In the genomic region with DNA sequence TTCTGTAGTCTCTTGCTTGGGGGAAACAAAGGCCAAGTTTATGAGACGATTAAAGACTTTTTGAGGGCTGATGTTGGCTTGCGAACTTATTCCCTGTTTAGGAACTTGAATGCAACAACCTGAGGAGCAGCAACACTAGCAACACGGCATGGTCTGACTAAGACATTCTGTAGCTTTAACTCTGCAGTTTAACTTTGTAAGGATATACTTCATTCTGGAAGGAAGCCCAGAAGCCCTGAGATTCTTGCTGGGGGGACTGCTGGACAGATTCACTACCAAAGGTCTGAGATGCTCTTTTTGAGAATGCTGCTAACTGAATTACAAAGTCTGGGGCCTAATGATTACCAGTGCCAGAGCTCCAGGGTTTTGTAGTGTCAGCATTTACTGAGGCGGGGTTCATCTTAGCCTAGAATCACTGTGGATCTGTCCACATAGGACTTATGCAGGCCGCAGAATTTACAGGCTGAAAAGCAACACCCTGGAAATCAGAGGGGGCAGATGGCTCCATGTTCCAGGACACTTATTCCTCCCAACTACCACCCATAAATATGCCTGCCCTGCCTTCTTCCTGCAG, we compare ENCODE assay signal across 1 cellular context.
TF ChIP-seq lines count a peak whose summit lies in the region.

No MANE protein-coding gene starts in this region.

TF ChIP-seq in GM23338, 12 proteins besides CTCF, POLR2A, EP300 and RAD21 (continued from another document):
- TF ChIP-seq, protein P1, sequence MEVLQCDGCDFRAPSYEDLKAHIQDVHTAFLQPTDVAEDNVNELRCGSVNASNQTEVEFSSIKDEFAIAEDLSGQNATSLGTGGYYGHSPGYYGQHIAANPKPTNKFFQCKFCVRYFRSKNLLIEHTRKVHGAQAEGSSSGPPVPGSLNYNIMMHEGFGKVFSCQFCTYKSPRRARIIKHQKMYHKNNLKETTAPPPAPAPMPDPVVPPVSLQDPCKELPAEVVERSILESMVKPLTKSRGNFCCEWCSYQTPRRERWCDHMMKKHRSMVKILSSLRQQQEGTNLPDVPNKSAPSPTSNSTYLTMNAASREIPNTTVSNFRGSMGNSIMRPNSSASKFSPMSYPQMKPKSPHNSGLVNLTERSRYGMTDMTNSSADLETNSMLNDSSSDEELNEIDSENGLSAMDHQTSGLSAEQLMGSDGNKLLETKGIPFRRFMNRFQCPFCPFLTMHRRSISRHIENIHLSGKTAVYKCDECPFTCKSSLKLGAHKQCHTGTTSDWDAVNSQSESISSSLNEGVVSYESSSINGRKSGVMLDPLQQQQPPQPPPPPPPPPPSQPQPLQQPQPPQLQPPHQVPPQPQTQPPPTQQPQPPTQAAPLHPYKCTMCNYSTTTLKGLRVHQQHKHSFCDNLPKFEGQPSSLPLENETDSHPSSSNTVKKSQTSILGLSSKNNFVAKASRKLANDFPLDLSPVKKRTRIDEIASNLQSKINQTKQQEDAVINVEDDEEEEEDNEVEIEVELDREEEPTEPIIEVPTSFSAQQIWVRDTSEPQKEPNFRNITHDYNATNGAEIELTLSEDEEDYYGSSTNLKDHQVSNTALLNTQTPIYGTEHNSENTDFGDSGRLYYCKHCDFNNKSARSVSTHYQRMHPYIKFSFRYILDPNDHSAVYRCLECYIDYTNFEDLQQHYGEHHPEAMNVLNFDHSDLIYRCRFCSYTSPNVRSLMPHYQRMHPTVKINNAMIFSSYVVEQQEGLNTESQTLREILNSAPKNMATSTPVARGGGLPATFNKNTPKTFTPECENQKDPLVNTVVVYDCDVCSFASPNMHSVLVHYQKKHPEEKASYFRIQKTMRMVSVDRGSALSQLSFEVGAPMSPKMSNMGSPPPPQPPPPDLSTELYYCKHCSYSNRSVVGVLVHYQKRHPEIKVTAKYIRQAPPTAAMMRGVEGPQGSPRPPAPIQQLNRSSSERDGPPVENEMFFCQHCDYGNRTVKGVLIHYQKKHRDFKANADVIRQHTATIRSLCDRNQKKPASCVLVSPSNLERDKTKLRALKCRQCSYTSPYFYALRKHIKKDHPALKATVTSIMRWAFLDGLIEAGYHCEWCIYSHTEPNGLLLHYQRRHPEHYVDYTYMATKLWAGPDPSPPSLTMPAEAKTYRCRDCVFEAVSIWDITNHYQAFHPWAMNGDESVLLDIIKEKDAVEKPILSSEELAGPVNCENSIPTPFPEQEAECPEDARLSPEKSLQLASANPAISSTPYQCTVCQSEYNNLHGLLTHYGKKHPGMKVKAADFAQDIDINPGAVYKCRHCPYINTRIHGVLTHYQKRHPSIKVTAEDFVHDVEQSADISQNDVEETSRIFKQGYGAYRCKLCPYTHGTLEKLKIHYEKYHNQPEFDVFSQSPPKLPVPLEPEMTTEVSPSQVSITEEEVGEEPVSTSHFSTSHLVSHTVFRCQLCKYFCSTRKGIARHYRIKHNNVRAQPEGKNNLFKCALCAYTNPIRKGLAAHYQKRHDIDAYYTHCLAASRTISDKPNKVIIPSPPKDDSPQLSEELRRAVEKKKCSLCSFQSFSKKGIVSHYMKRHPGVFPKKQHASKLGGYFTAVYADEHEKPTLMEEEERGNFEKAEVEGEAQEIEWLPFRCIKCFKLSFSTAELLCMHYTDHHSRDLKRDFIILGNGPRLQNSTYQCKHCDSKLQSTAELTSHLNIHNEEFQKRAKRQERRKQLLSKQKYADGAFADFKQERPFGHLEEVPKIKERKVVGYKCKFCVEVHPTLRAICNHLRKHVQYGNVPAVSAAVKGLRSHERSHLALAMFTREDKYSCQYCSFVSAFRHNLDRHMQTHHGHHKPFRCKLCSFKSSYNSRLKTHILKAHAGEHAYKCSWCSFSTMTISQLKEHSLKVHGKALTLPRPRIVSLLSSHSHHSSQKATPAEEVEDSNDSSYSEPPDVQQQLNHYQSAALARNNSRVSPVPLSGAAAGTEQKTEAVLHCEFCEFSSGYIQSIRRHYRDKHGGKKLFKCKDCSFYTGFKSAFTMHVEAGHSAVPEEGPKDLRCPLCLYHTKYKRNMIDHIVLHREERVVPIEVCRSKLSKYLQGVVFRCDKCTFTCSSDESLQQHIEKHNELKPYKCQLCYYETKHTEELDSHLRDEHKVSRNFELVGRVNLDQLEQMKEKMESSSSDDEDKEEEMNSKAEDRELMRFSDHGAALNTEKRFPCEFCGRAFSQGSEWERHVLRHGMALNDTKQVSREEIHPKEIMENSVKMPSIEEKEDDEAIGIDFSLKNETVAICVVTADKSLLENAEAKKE (CRISPR knock-in tag; IDR thresholded peaks at IDR 0.05): no peak
- no peak for TF ChIP-seq NANOG (IDR thresholded peaks at IDR 0.05; ENCODE audit: borderline replicate concordance)
- TF ChIP-seq ZNF331 (CRISPR knock-in tag; IDR thresholded peaks at IDR 0.05; ENCODE audit: low read depth): no peak
- no peak for TF ChIP-seq CREB1 (CRISPR knock-in tag; IDR thresholded peaks at IDR 0.05; ENCODE audit: low read depth)
- TF ChIP-seq STAT1 (IDR thresholded peaks at IDR 0.05; ENCODE audit: unreplicated experiment): no peak
- no peak for TF ChIP-seq POLR2AphosphoS5 (IDR thresholded peaks at IDR 0.05; ENCODE audit: low read depth)
- TF ChIP-seq, protein P2, sequence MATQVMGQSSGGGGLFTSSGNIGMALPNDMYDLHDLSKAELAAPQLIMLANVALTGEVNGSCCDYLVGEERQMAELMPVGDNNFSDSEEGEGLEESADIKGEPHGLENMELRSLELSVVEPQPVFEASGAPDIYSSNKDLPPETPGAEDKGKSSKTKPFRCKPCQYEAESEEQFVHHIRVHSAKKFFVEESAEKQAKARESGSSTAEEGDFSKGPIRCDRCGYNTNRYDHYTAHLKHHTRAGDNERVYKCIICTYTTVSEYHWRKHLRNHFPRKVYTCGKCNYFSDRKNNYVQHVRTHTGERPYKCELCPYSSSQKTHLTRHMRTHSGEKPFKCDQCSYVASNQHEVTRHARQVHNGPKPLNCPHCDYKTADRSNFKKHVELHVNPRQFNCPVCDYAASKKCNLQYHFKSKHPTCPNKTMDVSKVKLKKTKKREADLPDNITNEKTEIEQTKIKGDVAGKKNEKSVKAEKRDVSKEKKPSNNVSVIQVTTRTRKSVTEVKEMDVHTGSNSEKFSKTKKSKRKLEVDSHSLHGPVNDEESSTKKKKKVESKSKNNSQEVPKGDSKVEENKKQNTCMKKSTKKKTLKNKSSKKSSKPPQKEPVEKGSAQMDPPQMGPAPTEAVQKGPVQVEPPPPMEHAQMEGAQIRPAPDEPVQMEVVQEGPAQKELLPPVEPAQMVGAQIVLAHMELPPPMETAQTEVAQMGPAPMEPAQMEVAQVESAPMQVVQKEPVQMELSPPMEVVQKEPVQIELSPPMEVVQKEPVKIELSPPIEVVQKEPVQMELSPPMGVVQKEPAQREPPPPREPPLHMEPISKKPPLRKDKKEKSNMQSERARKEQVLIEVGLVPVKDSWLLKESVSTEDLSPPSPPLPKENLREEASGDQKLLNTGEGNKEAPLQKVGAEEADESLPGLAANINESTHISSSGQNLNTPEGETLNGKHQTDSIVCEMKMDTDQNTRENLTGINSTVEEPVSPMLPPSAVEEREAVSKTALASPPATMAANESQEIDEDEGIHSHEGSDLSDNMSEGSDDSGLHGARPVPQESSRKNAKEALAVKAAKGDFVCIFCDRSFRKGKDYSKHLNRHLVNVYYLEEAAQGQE (IDR thresholded peaks at IDR 0.05; ENCODE audit: unreplicated experiment): no peak
- no peak for TF ChIP-seq EZH2phosphoT487 (IDR thresholded peaks at IDR 0.05; ENCODE audit: unreplicated experiment)
- no peak for TF ChIP-seq ZNF114 (CRISPR knock-in tag; IDR thresholded peaks at IDR 0.05)
